8 cellular contexts compared by ENCODE assay signal in genomic region chr20:50958733-50959542, GRCh38. TPM values are rescaled to one million over a fixed set of nuclear protein-coding genes. Genes with fewer than 3 reads are reported as not detected.
DNase-seq lines count a peak whose midpoint lies in the region; ATAC-seq, FAIRE-seq and TF ChIP-seq lines count a peak whose summit lies in the region.

Gene MOCS3, plus strand, starts transcription at chr20:50958818. Its CDS starts 25 bp downstream, at chr20:50958843.

- no peaks in the 10 kb centered on the region for H3K27me3 Mint-ChIP-seq in Caco-2 (ENCODE audit: insufficient read depth, unreplicated experiment)

- H3K27me3 ChIP-seq in Caco-2 (replicated peaks; ENCODE audit: control insufficient read depth, insufficient read depth, low read length), result no peaks in the 10 kb centered on the region
- peaks cover 2% of the 10 kb centered on the region for H3K27me3 ChIP-seq in neutrophil

- ATAC-seq in GM19452 (IDR thresholded peaks at IDR 0.05; ENCODE audit: unreplicated experiment), result peak; percentile 81
- peak; percentile 65 for ATAC-seq in HG03571 (IDR thresholded peaks at IDR 0.05; ENCODE audit: unreplicated experiment)

- H3K9me3 ChIP-seq in Caco-2 (no peaks in the 10 kb centered on the region), neutrophil (no peaks in the 10 kb centered on the region)

- H3K27ac Mint-ChIP-seq in Caco-2 (ENCODE audit: unreplicated experiment), result peak within 1 kb of the TSS; percentile 97

- intact Hi-C loops in Caco-2 (cut with micrococcal nuclease; ENCODE audit: unreplicated experiment), result loop anchor here (1.0 kb wide), 2 partner anchors 28 to 169 kb away; partner anchors contain the start of gene ADNP

- peaks cover 55% of the 10 kb centered on the region for H3K36me3 Mint-ChIP-seq in Caco-2 (ENCODE audit: insufficient read depth, unreplicated experiment)

- H3K4me3 ChIP-seq in Caco-2 (ENCODE audit: low read depth, low read length) (peak within 1 kb of the TSS; percentile 91), neutrophil (ENCODE audit: low read depth in 1 of 2, low read length in 1 of 2) (peak within 1 kb of the TSS; percentile 84 to 93)

- FAIRE-seq in frontal cortex (lab: Jason Lieb, UNC), result no peak

- CTCF ChIA-PET in Caco-2 (lab: Charles Lee), result interaction anchor here (0.8 to 3.0 kb wide), 10 partner anchors 9 to 604 kb away, joined by 3 to 42 read pairs (median 4); partner anchors contain the start of genes ADNP and BCAS4

- H3K27ac ChIP-seq in neutrophil, result peak within 1 kb of the TSS; percentile 95
- H3K27ac ChIP-seq in temporal lobe (ENCODE audit: low read depth, low read length), result peak within 1 kb of the TSS; percentile 87

- POLR2A ChIA-PET in Caco-2 (lab: Charles Lee), result interaction anchor here (0.6 to 3.2 kb wide), 16 partner anchors 9 to 356 kb away, joined by 3 to 105 read pairs (median 4); partner anchors contain the start of genes ADNP, BCAS4 and PARD6B

- TF ChIP-seq CTCF in Caco-2 (IDR thresholded peaks at IDR 0.05; ENCODE audit: insufficient read depth in 1 of 2, low read depth in 1 of 2, low read length in 1 of 2, severe bottlenecking in 1 of 2, unreplicated experiment in 1 of 2), result peak in 1 of 2 experiments; percentile 37
- no peak for TF ChIP-seq CTCF in neutrophil (IDR thresholded peaks at IDR 0.05)

- H3K4me3 Mint-ChIP-seq in Caco-2 (ENCODE audit: unreplicated experiment), result peak within 1 kb of the TSS; percentile 92

- H3K4me1 Mint-ChIP-seq in Caco-2 (ENCODE audit: low read depth, unreplicated experiment), result peaks cover 22% of the 10 kb centered on the region

- BruUV-seq in Caco-2 (replicated peaks; lab: Mats Ljungman, UMichigan), result TSS peak; percentile 68

- H3K4me1 ChIP-seq in Caco-2, result peaks cover 16% of the 10 kb centered on the region
- peaks cover 23 to 31% of the 10 kb centered on the region in 2 experiments for H3K4me1 ChIP-seq in neutrophil (ENCODE audit: control insufficient read depth in 1 of 2, insufficient read depth in 1 of 2, low read depth in 1 of 2, low read length in 1 of 2)

- H3K36me3 ChIP-seq in Caco-2 (ENCODE audit: control insufficient read depth, insufficient read depth, low read length) (no peaks in the 10 kb centered on the region), neutrophil (peaks cover 12% of the 10 kb centered on the region)

- DNase-seq in Caco-2, result peak; percentile 94 to 96
- peak; percentile 97 for DNase-seq in SIG-M5 treated with dmso at 0.1 percent for 504 hours (lab: John Stamatoyannopoulos, UW; ENCODE audit: unreplicated experiment)
- DNase-seq in activated naive CD4-positive, alpha-beta T cell treated with Interleukin-2 at 50 U/mL for 16 hours, result peak; percentile 86
- peak; percentile 79 to 81 for DNase-seq in frontal cortex (ENCODE audit: low spot score in 2 of 2)

- H3K9me3 Mint-ChIP-seq in Caco-2 (ENCODE audit: unreplicated experiment), result no peaks in the 10 kb centered on the region

RNA-seq across cellular contexts. Expression of gene MOCS3, which starts in this region (rescaled TPM):
- total RNA-seq in Caco-2 (2022) (12.9 and 13.2 TPM in 2 replicates), frontal cortex (9.4 TPM), temporal lobe (5.9 TPM)

Comparison
In these comparisons a context has a peak if more than half of its experiments do, and no peak if none do; other contexts are left out.
1. Peak in every context shown above with its lines: DNase-seq, ATAC-seq, H3K4me3 ChIP-seq and H3K27ac ChIP-seq.